24 cellular contexts compared by ENCODE assay signal in genomic region chr2:108348816-108349570, GRCh38. TPM values are rescaled to one million over a fixed set of nuclear protein-coding genes. Genes with fewer than 3 reads are reported as not detected.
"Had no signal": no experiment of that assay in that cellular context is flagged by ENCODE, and none has a peak within 500 bp of the region (broad histone marks: within the 10 kb centered on the region; RNA-seq: fewer than 3 reads in every experiment).

No MANE protein-coding gene starts in this region.

- FAIRE-seq: keratinocyte had no signal

- H3K4me3 ChIP-seq: coronary artery, left lung, lung, ovary, prostate gland, right atrium auricular region, spleen, thoracic aorta, upper lobe of left lung had no signal

- ATAC-seq: activated naive CD8-positive, alpha-beta T cell treated with anti-CD3 and anti-CD28 coated beads, Interleukin-2, amount 50 U/mL, for 24 hours; left lung; naive thymus-derived CD8-positive, alpha-beta T cell; T-cell had no signal

- H3K27ac ChIP-seq: coronary artery, left lung, neutrophil, ovary, prostate gland, right atrium auricular region, spleen, thoracic aorta, upper lobe of left lung had no signal

- H3K9me3 ChIP-seq: left lung, neutrophil, ovary, prostate gland, right atrium auricular region, spleen, thoracic aorta, upper lobe of left lung had no signal

- H3K4me1 ChIP-seq: left lung, right atrium auricular region, spleen, upper lobe of left lung had no signal

- DNase-seq: activated CD4-positive, alpha-beta memory T cell treated with anti-CD3 and anti-CD28 coated beads, Interleukin-2, amount 10 ng/mL, durations not matched to agents 7 days and 5 days; activated CD4-positive, alpha-beta T cell treated with anti-CD3 and anti-CD28 coated beads, Interleukin-2, amount 10 ng/mL, durations not matched to agents 24 days and 14 days; activated effector memory CD4-positive, alpha-beta T cell treated with anti-CD3 and anti-CD28 coated beads, Interleukin-2, amount 50 U/mL, for 16 hours; activated naive CD4-positive, alpha-beta T cell treated with anti-CD3 and anti-CD28 coated beads, Interleukin-2, amount 50 U/mL, for 16 hours; activated naive CD8-positive, alpha-beta T cell treated with anti-CD3 and anti-CD28 coated beads, Interleukin-2, amount 50 U/mL, for 24 hours; activated T-cell treated with anti-CD3 and anti-CD28 coated beads for 4 hours; cerebellar nuclear complex; endodermal cell; foreskin fibroblast; left lung; naive thymus-derived CD8-positive, alpha-beta T cell; ovary; spleen; stimulated activated CD4-positive, alpha-beta T cell treated with anti-CD3 and anti-CD28 coated beads, Interleukin-4, amount 100 ng/mL, for 1 hour; stimulated activated naive CD4-positive, alpha-beta T cell; T-cell; upper lobe of left lung had no signal

RNA-seq across cellular contexts. Expression of gene SULT1C4, which starts 28.8 kb away (rescaled TPM):
- polyA plus RNA-seq: keratinocyte; naive thymus-derived CD8-positive, alpha-beta T cell had no signal
